ENCODE assay signal across 8 cellular contexts in genomic region chr4:87026795-87027495, GRCh38.
A peak's percentile ranks its signal among the peaks of the same experiment; 100 is the strongest.
DNase-seq lines count a peak whose midpoint lies in the region; ATAC-seq and TF ChIP-seq lines count a peak whose summit lies in the region.

No MANE protein-coding gene starts in this region.

- H3K9me3 ChIP-seq in parathyroid adenoma (ENCODE audit: control insufficient read depth, low read length) = no peaks in the 10 kb centered on the region

- ATAC-seq in GM18873 (IDR thresholded peaks at IDR 0.05; ENCODE audit: low FRiP score, unreplicated experiment) (peak; percentile 48), HG02884 (IDR thresholded peaks at IDR 0.05; ENCODE audit: unreplicated experiment) (peak; percentile 91), SK-N-SH treated with all-trans-retinoic acid at 6 μM for 48 hours (no peak)

- H3K4me2 ChIP-seq in parathyroid adenoma (ENCODE audit: low read length) = peak overlapping the region; percentile 4

- no peaks in the 10 kb centered on the region for H3K27me3 ChIP-seq in parathyroid adenoma (ENCODE audit: control insufficient read depth, insufficient read depth, low read length)

- H3K4me3 ChIP-seq in parathyroid adenoma (ENCODE audit: low read depth, low read length) (no peak overlapping the region), coronary artery (no peak overlapping the region)

- no peaks in the 10 kb centered on the region for H3K36me3 ChIP-seq in parathyroid adenoma (ENCODE audit: control insufficient read depth, insufficient read depth, low read length)

- peaks cover 41% of the 10 kb centered on the region for H3K79me2 ChIP-seq in parathyroid adenoma

- H2AFZ ChIP-seq in parathyroid adenoma = no peak overlapping the region

- H3K27ac ChIP-seq in parathyroid adenoma (no peak overlapping the region), coronary artery (peak overlapping the region in 1 of 2 donors; percentile 54)

- peaks cover 16% of the 10 kb centered on the region for H3K4me1 ChIP-seq in parathyroid adenoma

- H3K9ac ChIP-seq in parathyroid adenoma = no peak overlapping the region

- TF ChIP-seq CTCF in parathyroid adenoma (IDR thresholded peaks at IDR 0.05) (no peak), coronary artery (IDR thresholded peaks at IDR 0.05) (no peak)

- DNase-seq in RPMI8226 (peak; percentile 70), mesenteric fat pad (ENCODE audit: low spot score) (no peak), coronary artery (ENCODE audit: low spot score) (no peak)
- DNase-seq in stimulated activated CD4-positive, alpha-beta T cell treated with anti-CD3 and anti-CD28 coated beads, Interleukin-2, amount 100 ng/mL, for 24 hours = no peak

TF ChIP-seq in SK-N-SH treated with all-trans-retinoic acid at 6 μM for 48 hours, 23 proteins besides CTCF, POLR2A, EP300 and RAD21:
- TF ChIP-seq GLIS3 (CRISPR knock-in tag; IDR thresholded peaks at IDR 0.05) (no peak), POU6F1 (CRISPR knock-in tag; IDR thresholded peaks at IDR 0.05; ENCODE audit: borderline replicate concordance, low read depth) (no peak), PPARA (CRISPR knock-in tag; IDR thresholded peaks at IDR 0.05; ENCODE audit: borderline replicate concordance) (no peak), ZNF8 (CRISPR knock-in tag; IDR thresholded peaks at IDR 0.05) (no peak)
